In the genomic region with DNA sequence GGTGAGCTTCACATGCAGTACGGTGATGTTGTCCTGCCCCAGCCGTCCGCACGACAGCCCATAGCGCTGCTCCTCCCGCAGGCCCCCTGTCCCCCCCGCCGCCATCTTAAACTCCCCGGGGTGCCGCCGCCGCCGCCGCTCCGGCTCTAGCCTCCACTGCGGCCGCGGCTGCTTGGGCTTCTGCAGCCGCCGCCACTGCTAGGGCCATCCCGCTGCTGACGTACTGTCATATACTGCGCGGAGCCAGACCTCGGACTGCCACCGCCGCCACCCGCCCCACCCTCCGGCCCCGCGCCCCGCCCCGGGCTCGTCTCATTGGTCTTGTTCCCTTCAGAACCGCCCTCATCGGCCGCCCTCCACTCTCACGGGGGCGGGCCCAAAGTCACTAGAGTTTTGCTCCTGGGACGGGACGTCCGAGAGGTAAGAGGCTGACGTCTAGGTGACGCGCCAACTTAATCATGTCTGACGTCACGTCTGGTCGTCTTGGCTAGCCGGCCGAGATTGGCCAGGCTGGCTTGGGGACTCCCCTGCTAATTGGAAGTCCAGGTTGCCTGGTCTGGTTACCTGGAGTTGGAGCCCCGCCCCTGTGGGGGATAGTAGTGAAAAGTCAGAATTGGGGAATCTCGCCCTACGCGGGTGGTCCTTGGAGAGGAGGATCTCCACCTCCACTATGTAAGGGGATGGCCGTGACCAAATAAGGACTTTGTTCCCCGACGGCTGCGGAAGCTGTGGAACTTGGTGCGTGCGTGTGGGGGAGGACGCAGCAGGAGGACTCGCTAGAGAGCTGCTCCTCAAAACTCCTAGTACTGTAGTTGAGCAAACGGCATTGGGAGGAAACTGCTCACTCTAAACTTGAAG, we compare ENCODE assay signal across 1 cellular context.
TF ChIP-seq lines count a peak whose summit lies in the region.

A gene (minus strand): TSS at position 235 of the 858 bp plus-strand sequence. CDS start 130 bp downstream, at position 105.

TF ChIP-seq in HepG2, 621 proteins besides CTCF, POLR2A, EP300 and RAD21 (continued from another document and continues in another):
- TF ChIP-seq, protein P1, sequence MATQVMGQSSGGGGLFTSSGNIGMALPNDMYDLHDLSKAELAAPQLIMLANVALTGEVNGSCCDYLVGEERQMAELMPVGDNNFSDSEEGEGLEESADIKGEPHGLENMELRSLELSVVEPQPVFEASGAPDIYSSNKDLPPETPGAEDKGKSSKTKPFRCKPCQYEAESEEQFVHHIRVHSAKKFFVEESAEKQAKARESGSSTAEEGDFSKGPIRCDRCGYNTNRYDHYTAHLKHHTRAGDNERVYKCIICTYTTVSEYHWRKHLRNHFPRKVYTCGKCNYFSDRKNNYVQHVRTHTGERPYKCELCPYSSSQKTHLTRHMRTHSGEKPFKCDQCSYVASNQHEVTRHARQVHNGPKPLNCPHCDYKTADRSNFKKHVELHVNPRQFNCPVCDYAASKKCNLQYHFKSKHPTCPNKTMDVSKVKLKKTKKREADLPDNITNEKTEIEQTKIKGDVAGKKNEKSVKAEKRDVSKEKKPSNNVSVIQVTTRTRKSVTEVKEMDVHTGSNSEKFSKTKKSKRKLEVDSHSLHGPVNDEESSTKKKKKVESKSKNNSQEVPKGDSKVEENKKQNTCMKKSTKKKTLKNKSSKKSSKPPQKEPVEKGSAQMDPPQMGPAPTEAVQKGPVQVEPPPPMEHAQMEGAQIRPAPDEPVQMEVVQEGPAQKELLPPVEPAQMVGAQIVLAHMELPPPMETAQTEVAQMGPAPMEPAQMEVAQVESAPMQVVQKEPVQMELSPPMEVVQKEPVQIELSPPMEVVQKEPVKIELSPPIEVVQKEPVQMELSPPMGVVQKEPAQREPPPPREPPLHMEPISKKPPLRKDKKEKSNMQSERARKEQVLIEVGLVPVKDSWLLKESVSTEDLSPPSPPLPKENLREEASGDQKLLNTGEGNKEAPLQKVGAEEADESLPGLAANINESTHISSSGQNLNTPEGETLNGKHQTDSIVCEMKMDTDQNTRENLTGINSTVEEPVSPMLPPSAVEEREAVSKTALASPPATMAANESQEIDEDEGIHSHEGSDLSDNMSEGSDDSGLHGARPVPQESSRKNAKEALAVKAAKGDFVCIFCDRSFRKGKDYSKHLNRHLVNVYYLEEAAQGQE (IDR thresholded peaks at IDR 0.05; ENCODE audit: borderline replicate concordance in 1 of 2, low read depth in 1 of 2, low read length in 2 of 2) = peak in 1 of 2 experiments; percentile 84; a peak in 2 of 4 replicates
- TF ChIP-seq, protein P2, sequence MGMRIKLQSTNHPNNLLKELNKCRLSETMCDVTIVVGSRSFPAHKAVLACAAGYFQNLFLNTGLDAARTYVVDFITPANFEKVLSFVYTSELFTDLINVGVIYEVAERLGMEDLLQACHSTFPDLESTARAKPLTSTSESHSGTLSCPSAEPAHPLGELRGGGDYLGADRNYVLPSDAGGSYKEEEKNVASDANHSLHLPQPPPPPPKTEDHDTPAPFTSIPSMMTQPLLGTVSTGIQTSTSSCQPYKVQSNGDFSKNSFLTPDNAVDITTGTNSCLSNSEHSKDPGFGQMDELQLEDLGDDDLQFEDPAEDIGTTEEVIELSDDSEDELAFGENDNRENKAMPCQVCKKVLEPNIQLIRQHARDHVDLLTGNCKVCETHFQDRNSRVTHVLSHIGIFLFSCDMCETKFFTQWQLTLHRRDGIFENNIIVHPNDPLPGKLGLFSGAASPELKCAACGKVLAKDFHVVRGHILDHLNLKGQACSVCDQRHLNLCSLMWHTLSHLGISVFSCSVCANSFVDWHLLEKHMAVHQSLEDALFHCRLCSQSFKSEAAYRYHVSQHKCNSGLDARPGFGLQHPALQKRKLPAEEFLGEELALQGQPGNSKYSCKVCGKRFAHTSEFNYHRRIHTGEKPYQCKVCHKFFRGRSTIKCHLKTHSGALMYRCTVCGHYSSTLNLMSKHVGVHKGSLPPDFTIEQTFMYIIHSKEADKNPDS (CRISPR knock-in tag; IDR thresholded peaks at IDR 0.05) = no peak
- TF ChIP-seq ZNF660 (CRISPR knock-in tag; IDR thresholded peaks at IDR 0.05; ENCODE audit: borderline replicate concordance, low read depth) (no peak), GATAD2A (CRISPR knock-in tag; IDR thresholded peaks at IDR 0.05) (peak; percentile 81), ZSCAN20 (CRISPR knock-in tag; IDR thresholded peaks at IDR 0.05; ENCODE audit: borderline replicate concordance) (0 out of 2 replicates have a peak, but pooled peaks have one; percentile 11), POLR2AphosphoS5 (IDR thresholded peaks at IDR 0.05; ENCODE audit: low read depth, low read length) (peak; percentile 81), ZFP62 (CRISPR knock-in tag; IDR thresholded peaks at IDR 0.05) (no peak), ZNF367 (CRISPR knock-in tag; IDR thresholded peaks at IDR 0.05; ENCODE audit: borderline replicate concordance) (no peak), SRSF9 (IDR thresholded peaks at IDR 0.05; ENCODE audit: borderline replicate concordance, insufficient read depth, low read depth, low read length, poor library complexity, severe bottlenecking) (no peak), ZNF773 (CRISPR knock-in tag; IDR thresholded peaks at IDR 0.05; ENCODE audit: borderline replicate concordance) (no peak), HIVEP1 (CRISPR knock-in tag; IDR thresholded peaks at IDR 0.05) (peak; percentile 94), ZNF775 (CRISPR knock-in tag; IDR thresholded peaks at IDR 0.05; ENCODE audit: borderline replicate concordance) (no peak), RELA (CRISPR knock-in tag; IDR thresholded peaks at IDR 0.05) (0 out of 2 replicates have a peak, but pooled peaks have one; percentile 51), CENPX (CRISPR knock-in tag; IDR thresholded peaks at IDR 0.05) (no peak), ZFP1 (CRISPR knock-in tag; IDR thresholded peaks at IDR 0.05) (0 out of 2 replicates have a peak, but pooled peaks have one; percentile 50), CHD4 (IDR thresholded peaks at IDR 0.05; ENCODE audit: borderline replicate concordance, low read length) (0 out of 2 replicates have a peak, but pooled peaks have one; percentile 57), TBX2 (CRISPR knock-in tag; IDR thresholded peaks at IDR 0.05; ENCODE audit: borderline replicate concordance) (peak; percentile 57; the same call in 1 of the 2 replicates), FOXK1 (CRISPR knock-in tag; IDR thresholded peaks at IDR 0.05; ENCODE audit: borderline replicate concordance, low read depth) (0 out of 2 replicates have a peak, but pooled peaks have one; percentile 20), LCORL (IDR thresholded peaks at IDR 0.05) (0 out of 2 replicates have a peak, but pooled peaks have one; percentile 25), LCORL (CRISPR knock-in tag; IDR thresholded peaks at IDR 0.05) (peak; percentile 72), ZNF816 (CRISPR knock-in tag; IDR thresholded peaks at IDR 0.05; ENCODE audit: borderline replicate concordance) (peak; percentile 62; the same call in 1 of the 2 replicates), SKI (IDR thresholded peaks at IDR 0.05; ENCODE audit: partially characterized antibody) (no peak), ZNF30 (CRISPR knock-in tag; IDR thresholded peaks at IDR 0.05) (no peak), DNMT1 (CRISPR knock-in tag; IDR thresholded peaks at IDR 0.05) (no peak), ZNF354B (CRISPR knock-in tag; IDR thresholded peaks at IDR 0.05) (no peak)
- TF ChIP-seq, protein P3, sequence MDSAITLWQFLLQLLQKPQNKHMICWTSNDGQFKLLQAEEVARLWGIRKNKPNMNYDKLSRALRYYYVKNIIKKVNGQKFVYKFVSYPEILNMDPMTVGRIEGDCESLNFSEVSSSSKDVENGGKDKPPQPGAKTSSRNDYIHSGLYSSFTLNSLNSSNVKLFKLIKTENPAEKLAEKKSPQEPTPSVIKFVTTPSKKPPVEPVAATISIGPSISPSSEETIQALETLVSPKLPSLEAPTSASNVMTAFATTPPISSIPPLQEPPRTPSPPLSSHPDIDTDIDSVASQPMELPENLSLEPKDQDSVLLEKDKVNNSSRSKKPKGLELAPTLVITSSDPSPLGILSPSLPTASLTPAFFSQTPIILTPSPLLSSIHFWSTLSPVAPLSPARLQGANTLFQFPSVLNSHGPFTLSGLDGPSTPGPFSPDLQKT (CRISPR knock-in tag; IDR thresholded peaks at IDR 0.05; ENCODE audit: borderline replicate concordance) = no peak
- TF ChIP-seq, protein P4, sequence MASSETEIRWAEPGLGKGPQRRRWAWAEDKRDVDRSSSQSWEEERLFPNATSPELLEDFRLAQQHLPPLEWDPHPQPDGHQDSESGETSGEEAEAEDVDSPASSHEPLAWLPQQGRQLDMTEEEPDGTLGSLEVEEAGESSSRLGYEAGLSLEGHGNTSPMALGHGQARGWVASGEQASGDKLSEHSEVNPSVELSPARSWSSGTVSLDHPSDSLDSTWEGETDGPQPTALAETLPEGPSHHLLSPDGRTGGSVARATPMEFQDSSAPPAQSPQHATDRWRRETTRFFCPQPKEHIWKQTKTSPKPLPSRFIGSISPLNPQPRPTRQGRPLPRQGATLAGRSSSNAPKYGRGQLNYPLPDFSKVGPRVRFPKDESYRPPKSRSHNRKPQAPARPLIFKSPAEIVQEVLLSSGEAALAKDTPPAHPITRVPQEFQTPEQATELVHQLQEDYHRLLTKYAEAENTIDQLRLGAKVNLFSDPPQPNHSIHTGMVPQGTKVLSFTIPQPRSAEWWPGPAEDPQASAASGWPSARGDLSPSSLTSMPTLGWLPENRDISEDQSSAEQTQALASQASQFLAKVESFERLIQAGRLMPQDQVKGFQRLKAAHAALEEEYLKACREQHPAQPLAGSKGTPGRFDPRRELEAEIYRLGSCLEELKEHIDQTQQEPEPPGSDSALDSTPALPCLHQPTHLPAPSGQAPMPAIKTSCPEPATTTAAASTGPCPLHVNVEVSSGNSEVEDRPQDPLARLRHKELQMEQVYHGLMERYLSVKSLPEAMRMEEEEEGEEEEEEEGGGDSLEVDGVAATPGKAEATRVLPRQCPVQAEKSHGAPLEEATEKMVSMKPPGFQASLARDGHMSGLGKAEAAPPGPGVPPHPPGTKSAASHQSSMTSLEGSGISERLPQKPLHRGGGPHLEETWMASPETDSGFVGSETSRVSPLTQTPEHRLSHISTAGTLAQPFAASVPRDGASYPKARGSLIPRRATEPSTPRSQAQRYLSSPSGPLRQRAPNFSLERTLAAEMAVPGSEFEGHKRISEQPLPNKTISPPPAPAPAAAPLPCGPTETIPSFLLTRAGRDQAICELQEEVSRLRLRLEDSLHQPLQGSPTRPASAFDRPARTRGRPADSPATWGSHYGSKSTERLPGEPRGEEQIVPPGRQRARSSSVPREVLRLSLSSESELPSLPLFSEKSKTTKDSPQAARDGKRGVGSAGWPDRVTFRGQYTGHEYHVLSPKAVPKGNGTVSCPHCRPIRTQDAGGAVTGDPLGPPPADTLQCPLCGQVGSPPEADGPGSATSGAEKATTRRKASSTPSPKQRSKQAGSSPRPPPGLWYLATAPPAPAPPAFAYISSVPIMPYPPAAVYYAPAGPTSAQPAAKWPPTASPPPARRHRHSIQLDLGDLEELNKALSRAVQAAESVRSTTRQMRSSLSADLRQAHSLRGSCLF (CRISPR knock-in tag; IDR thresholded peaks at IDR 0.05; ENCODE audit: borderline replicate concordance) = peak; percentile 18; the same call in 1 of the 2 replicates
- TF ChIP-seq, protein P5, sequence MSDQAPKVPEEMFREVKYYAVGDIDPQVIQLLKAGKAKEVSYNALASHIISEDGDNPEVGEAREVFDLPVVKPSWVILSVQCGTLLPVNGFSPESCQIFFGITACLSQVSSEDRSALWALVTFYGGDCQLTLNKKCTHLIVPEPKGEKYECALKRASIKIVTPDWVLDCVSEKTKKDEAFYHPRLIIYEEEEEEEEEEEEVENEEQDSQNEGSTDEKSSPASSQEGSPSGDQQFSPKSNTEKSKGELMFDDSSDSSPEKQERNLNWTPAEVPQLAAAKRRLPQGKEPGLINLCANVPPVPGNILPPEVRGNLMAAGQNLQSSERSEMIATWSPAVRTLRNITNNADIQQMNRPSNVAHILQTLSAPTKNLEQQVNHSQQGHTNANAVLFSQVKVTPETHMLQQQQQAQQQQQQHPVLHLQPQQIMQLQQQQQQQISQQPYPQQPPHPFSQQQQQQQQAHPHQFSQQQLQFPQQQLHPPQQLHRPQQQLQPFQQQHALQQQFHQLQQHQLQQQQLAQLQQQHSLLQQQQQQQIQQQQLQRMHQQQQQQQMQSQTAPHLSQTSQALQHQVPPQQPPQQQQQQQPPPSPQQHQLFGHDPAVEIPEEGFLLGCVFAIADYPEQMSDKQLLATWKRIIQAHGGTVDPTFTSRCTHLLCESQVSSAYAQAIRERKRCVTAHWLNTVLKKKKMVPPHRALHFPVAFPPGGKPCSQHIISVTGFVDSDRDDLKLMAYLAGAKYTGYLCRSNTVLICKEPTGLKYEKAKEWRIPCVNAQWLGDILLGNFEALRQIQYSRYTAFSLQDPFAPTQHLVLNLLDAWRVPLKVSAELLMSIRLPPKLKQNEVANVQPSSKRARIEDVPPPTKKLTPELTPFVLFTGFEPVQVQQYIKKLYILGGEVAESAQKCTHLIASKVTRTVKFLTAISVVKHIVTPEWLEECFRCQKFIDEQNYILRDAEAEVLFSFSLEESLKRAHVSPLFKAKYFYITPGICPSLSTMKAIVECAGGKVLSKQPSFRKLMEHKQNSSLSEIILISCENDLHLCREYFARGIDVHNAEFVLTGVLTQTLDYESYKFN (CRISPR knock-in tag; conservative IDR thresholded peaks at IDR 0.05) = peak; percentile 40; the same call in 1 of the 2 replicates
- TF ChIP-seq, protein P6, sequence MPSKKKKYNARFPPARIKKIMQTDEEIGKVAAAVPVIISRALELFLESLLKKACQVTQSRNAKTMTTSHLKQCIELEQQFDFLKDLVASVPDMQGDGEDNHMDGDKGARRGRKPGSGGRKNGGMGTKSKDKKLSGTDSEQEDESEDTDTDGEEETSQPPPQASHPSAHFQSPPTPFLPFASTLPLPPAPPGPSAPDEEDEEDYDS (CRISPR knock-in tag; IDR thresholded peaks at IDR 0.05) = peak; percentile 81
- TF ChIP-seq, protein P7, sequence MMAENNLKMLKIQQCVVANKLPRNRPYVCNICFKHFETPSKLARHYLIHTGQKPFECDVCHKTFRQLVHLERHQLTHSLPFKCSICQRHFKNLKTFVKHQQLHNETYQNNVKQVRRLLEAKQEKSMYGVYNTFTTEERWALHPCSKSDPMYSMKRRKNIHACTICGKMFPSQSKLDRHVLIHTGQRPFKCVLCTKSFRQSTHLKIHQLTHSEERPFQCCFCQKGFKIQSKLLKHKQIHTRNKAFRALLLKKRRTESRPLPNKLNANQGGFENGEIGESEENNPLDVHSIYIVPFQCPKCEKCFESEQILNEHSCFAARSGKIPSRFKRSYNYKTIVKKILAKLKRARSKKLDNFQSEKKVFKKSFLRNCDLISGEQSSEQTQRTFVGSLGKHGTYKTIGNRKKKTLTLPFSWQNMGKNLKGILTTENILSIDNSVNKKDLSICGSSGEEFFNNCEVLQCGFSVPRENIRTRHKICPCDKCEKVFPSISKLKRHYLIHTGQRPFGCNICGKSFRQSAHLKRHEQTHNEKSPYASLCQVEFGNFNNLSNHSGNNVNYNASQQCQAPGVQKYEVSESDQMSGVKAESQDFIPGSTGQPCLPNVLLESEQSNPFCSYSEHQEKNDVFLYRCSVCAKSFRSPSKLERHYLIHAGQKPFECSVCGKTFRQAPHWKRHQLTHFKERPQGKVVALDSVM (CRISPR knock-in tag; IDR thresholded peaks at IDR 0.05) = peak; percentile 14; the same call in 1 of the 2 replicates
- TF ChIP-seq, protein P8, sequence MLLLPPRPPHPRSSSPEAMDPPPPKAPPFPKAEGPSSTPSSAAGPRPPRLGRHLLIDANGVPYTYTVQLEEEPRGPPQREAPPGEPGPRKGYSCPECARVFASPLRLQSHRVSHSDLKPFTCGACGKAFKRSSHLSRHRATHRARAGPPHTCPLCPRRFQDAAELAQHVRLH (CRISPR knock-in tag; IDR thresholded peaks at IDR 0.05; ENCODE audit: borderline replicate concordance, low read depth) = 0 out of 2 replicates have a peak, but pooled peaks have one; percentile 39
